Comparison of ENCODE assay signal across 1 cellular context in genomic region chr7:142798451-142799438, GRCh38.
TF ChIP-seq lines count a peak whose summit lies in the region.

No MANE protein-coding gene starts in this region.

TF ChIP-seq in GM23338, 12 proteins besides CTCF, POLR2A, EP300 and RAD21 (continued from another document):
- TF ChIP-seq EZH2phosphoT487 (IDR thresholded peaks at IDR 0.05; ENCODE audit: unreplicated experiment) = no peak
- TF ChIP-seq, protein P1, sequence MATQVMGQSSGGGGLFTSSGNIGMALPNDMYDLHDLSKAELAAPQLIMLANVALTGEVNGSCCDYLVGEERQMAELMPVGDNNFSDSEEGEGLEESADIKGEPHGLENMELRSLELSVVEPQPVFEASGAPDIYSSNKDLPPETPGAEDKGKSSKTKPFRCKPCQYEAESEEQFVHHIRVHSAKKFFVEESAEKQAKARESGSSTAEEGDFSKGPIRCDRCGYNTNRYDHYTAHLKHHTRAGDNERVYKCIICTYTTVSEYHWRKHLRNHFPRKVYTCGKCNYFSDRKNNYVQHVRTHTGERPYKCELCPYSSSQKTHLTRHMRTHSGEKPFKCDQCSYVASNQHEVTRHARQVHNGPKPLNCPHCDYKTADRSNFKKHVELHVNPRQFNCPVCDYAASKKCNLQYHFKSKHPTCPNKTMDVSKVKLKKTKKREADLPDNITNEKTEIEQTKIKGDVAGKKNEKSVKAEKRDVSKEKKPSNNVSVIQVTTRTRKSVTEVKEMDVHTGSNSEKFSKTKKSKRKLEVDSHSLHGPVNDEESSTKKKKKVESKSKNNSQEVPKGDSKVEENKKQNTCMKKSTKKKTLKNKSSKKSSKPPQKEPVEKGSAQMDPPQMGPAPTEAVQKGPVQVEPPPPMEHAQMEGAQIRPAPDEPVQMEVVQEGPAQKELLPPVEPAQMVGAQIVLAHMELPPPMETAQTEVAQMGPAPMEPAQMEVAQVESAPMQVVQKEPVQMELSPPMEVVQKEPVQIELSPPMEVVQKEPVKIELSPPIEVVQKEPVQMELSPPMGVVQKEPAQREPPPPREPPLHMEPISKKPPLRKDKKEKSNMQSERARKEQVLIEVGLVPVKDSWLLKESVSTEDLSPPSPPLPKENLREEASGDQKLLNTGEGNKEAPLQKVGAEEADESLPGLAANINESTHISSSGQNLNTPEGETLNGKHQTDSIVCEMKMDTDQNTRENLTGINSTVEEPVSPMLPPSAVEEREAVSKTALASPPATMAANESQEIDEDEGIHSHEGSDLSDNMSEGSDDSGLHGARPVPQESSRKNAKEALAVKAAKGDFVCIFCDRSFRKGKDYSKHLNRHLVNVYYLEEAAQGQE (IDR thresholded peaks at IDR 0.05; ENCODE audit: unreplicated experiment) = no peak
- no peak for TF ChIP-seq JUNB (IDR thresholded peaks at IDR 0.05; ENCODE audit: unreplicated experiment)
- no peak for TF ChIP-seq ZNF114 (CRISPR knock-in tag; IDR thresholded peaks at IDR 0.05)
- no peak for TF ChIP-seq POLR2AphosphoS5 (IDR thresholded peaks at IDR 0.05; ENCODE audit: low read depth)
- TF ChIP-seq, protein P2, sequence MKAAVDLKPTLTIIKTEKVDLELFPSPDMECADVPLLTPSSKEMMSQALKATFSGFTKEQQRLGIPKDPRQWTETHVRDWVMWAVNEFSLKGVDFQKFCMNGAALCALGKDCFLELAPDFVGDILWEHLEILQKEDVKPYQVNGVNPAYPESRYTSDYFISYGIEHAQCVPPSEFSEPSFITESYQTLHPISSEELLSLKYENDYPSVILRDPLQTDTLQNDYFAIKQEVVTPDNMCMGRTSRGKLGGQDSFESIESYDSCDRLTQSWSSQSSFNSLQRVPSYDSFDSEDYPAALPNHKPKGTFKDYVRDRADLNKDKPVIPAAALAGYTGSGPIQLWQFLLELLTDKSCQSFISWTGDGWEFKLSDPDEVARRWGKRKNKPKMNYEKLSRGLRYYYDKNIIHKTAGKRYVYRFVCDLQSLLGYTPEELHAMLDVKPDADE (IDR thresholded peaks at IDR 0.05) = no peak
